Comparison of ENCODE assay signal across 12 cellular contexts in the genomic region with DNA sequence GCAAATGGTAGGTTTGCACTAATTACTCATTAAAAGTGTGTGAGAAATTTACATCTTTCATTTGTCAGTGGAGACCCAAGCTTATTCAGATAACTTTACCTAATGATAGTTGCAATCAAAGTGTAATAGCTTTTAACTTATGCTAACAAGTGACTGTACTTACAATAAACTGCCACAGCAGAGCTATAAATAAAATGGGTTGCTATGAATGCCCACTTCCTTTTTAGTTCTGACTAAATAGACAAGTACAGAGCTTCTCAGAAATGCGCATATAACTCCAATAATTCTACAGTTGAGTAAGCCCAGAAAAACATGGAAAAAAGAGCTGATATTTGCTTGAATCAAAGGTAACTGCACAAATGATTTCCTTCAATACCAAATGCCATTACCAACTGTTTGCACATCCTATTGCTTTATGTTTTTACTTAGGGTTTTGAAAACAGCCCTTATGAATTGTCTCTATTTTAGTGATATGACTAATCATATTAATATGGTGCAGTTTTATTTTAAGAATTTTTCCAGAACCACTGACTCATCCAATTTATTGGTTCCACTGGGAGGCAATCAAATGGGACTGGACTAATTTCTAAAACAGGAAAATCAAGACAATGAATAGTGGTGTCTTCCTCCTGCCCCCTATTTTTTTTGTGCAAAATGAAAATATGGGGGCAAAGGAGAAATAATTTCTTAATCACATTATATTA.
DNase-seq lines count a peak whose midpoint lies in the region; ATAC-seq and TF ChIP-seq lines count a peak whose summit lies in the region.
"Had no signal": no experiment of that assay in that cellular context is flagged by ENCODE, and none has a peak within 500 bp of the region (broad histone marks: within the 10 kb centered on the region; RNA-seq: fewer than 3 reads in every experiment).

No MANE protein-coding gene starts in this region.

- no peak for TF ChIP-seq CTCF in nephron progenitor cell (IDR thresholded peaks at IDR 0.05)

- no peaks in the 10 kb centered on the region for H3K27me3 Mint-ChIP-seq in nephron progenitor cell (ENCODE audit: low read depth, poor library complexity)

- peaks cover 10% of the 10 kb centered on the region for H3K4me1 Mint-ChIP-seq in nephron progenitor cell

- no peaks in the 10 kb centered on the region for H3K36me3 Mint-ChIP-seq in nephron progenitor cell (ENCODE audit: low read depth)
- H3K36me3 Mint-ChIP-seq: mesothelial cell of epicardium had no signal

- H3K9me3 Mint-ChIP-seq in nephron progenitor cell = no peaks in the 10 kb centered on the region
- H3K9me3 Mint-ChIP-seq: mesothelial cell of epicardium had no signal

- peak; percentile 47 for ATAC-seq in GM18867 (IDR thresholded peaks at IDR 0.05; ENCODE audit: unreplicated experiment)
- ATAC-seq: upper lobe of right lung had no signal

- no peak overlapping the region for H3K27ac Mint-ChIP-seq in nephron progenitor cell
- H3K27ac Mint-ChIP-seq: mesothelial cell of epicardium had no signal

- H3K4me3 Mint-ChIP-seq in nephron progenitor cell = no peak overlapping the region
- H3K4me3 Mint-ChIP-seq: mesothelial cell of epicardium had no signal

- DNase-seq in A172 (ENCODE audit: low spot score) (peak; percentile 43), RPMI7951 (ENCODE audit: low read depth) (peak; percentile 5), foreskin melanocyte (peak; percentile 60), cerebellar cortex (ENCODE audit: low spot score) (no peak), nephron progenitor cell (no peak), DMS 273 (lab: John Stamatoyannopoulos, UW; ENCODE audit: unreplicated experiment) (no peak)
- no peak for DNase-seq in stimulated activated CD4-positive, alpha-beta T cell treated with anti-CD3 and anti-CD28 coated beads, Interleukin-15, amount 100 ng/mL, for 24 hours
- DNase-seq: DMS79 treated with DMSO at 0.1 percent for 48 hours; effector CD4-positive, alpha-beta T cell; upper lobe of right lung had no signal

Comparison
In these comparisons a context has a peak if more than half of its experiments do, and no peak if none do; other contexts are left out.
1. DNase-seq: peak in A172 (single experiment), RPMI7951 (single experiment) and foreskin melanocyte (single experiment); none in cerebellar cortex (single experiment), nephron progenitor cell (single experiment), stimulated activated CD4-positive, alpha-beta T cell treated with anti-CD3 and anti-CD28 coated beads, Interleukin-15, amount 100 ng/mL, for 24 hours (single experiment) and DMS 273 (single experiment).